In genomic region chrX:31213941-31214340, GRCh38 we compare ENCODE assay signal across 8 cellular contexts.
A peak's percentile ranks its signal among the peaks of the same experiment; 100 is the strongest.
DNase-seq lines count a peak whose midpoint lies in the region; ATAC-seq, FAIRE-seq and TF ChIP-seq lines count a peak whose summit lies in the region.

No MANE protein-coding gene starts in this region.

- no peaks in the 10 kb centered on the region for H3K4me1 Mint-ChIP-seq in CD8-positive, alpha-beta T cell (ENCODE audit: low read depth)
- peaks cover 4% of the 10 kb centered on the region for H3K4me1 Mint-ChIP-seq in T-helper 17 cell

- H2AFZ ChIP-seq in OCI-LY3 (ENCODE audit: low read depth, low read length): no peak overlapping the region

- peak; percentile 2 for DNase-seq in ACHN
- no peak for DNase-seq in GM18507 (ENCODE audit: extremely low spot score, insufficient read length, low read depth)
- DNase-seq in foreskin keratinocyte: no peak
- no peak for DNase-seq in NCI-H2107 (lab: John Stamatoyannopoulos, UW)
- no peak for DNase-seq in CD8-positive, alpha-beta T cell
- DNase-seq in NCI-H510A treated with DMSO at 0.1 percent for 48 hours (lab: John Stamatoyannopoulos, UW): no peak
- DNase-seq in T-helper 17 cell: no peak

- no peak overlapping the region for H3K4me3 Mint-ChIP-seq in CD8-positive, alpha-beta T cell
- no peak overlapping the region for H3K4me3 Mint-ChIP-seq in T-helper 17 cell

- H4K20me1 ChIP-seq in OCI-LY3 (ENCODE audit: insufficient read depth, low read length): peaks cover 23% of the 10 kb centered on the region; the same call in 1 of the 2 replicates

- H3K36me3 ChIP-seq in OCI-LY3 (replicated peaks; ENCODE audit: low read depth, low read length): peaks cover 15% of the 10 kb centered on the region
- H3K36me3 ChIP-seq in CD8-positive, alpha-beta T cell (ENCODE audit: insufficient read depth, low read length): no peaks in the 10 kb centered on the region

- H3K27me3 Mint-ChIP-seq in CD8-positive, alpha-beta T cell (ENCODE audit: low read depth): no peaks in the 10 kb centered on the region
- H3K27me3 Mint-ChIP-seq in T-helper 17 cell: no peaks in the 10 kb centered on the region

- H3K4me1 ChIP-seq in OCI-LY3 (ENCODE audit: low read length) (peaks cover 59% of the 10 kb centered on the region), foreskin keratinocyte (peaks cover 5% of the 10 kb centered on the region)
- H3K4me1 ChIP-seq in CD8-positive, alpha-beta T cell (ENCODE audit: insufficient read depth, low read length): no peaks in the 10 kb centered on the region

- no peaks in the 10 kb centered on the region for H3K9me3 ChIP-seq in OCI-LY3 (ENCODE audit: insufficient read depth, low read length)
- H3K9me3 ChIP-seq in CD8-positive, alpha-beta T cell (ENCODE audit: low read length): no peaks in the 10 kb centered on the region
- H3K9me3 ChIP-seq in T-helper 17 cell (ENCODE audit: control insufficient read depth, low read length, poor library complexity, severe bottlenecking): no peaks in the 10 kb centered on the region

- TF ChIP-seq CTCF in OCI-LY3 (IDR thresholded peaks at IDR 0.05; ENCODE audit: low read depth, low read length): peak; percentile 62
- TF ChIP-seq CTCF in foreskin keratinocyte (conservative IDR thresholded peaks at IDR 0.05): peak; percentile 56
- no peak for TF ChIP-seq CTCF in CD8-positive, alpha-beta T cell (IDR thresholded peaks at IDR 0.05)

- FAIRE-seq in GM18507 (lab: Jason Lieb, UNC): peak; percentile 77

- peaks cover 62% of the 10 kb centered on the region for H3K79me2 ChIP-seq in OCI-LY3 (ENCODE audit: low read length)

- H3K36me3 Mint-ChIP-seq in CD8-positive, alpha-beta T cell: no peaks in the 10 kb centered on the region
- H3K36me3 Mint-ChIP-seq in T-helper 17 cell (ENCODE audit: low read depth): no peaks in the 10 kb centered on the region

- peak overlapping the region; percentile 81 for H3K4me2 ChIP-seq in OCI-LY3 (ENCODE audit: low read length)

- in situ Hi-C loops in ACHN (cut with HindIII; ENCODE audit: low pct_ligation_motif_present, low pct_unique_long_range_greater_than_20kb, low sequenced_read_pairs): no loop called here

- H3K9me3 Mint-ChIP-seq in CD8-positive, alpha-beta T cell: no peaks in the 10 kb centered on the region

- CTCF ChIA-PET in CD8-positive, alpha-beta T cell (lab: Charles Lee): interaction anchor here (0.6 kb wide), 1 partner anchor 823 kb away, joined by 3 read pairs; no protein-coding TSS in a partner anchor

- no peak overlapping the region for H3K27ac Mint-ChIP-seq in CD8-positive, alpha-beta T cell
- no peak overlapping the region for H3K27ac Mint-ChIP-seq in T-helper 17 cell

- no peak overlapping the region for H3K4me3 ChIP-seq in OCI-LY3 (ENCODE audit: low read length)
- H3K4me3 ChIP-seq in CD8-positive, alpha-beta T cell (ENCODE audit: low read depth, low read length): no peak overlapping the region

- H3K27ac ChIP-seq in OCI-LY3 (ENCODE audit: low read length) (peak overlapping the region; percentile 25), foreskin keratinocyte (no peak overlapping the region)
- H3K27ac ChIP-seq in CD8-positive, alpha-beta T cell (ENCODE audit: low read depth, low read length): no peak overlapping the region

- H3K27me3 ChIP-seq in OCI-LY3 (ENCODE audit: low read depth, low read length): no peaks in the 10 kb centered on the region
- no peaks in the 10 kb centered on the region for H3K27me3 ChIP-seq in foreskin keratinocyte
- no peaks in the 10 kb centered on the region for H3K27me3 ChIP-seq in CD8-positive, alpha-beta T cell (ENCODE audit: insufficient read depth, low read length)

- peak overlapping the region; percentile 38; the same call in 1 of the 2 replicates for H3K9ac ChIP-seq in OCI-LY3 (ENCODE audit: low read length)

- POLR2A ChIA-PET in CD8-positive, alpha-beta T cell (lab: Charles Lee): no interaction called here

- intact Hi-C loops in CD8-positive, alpha-beta T cell (cut with DNase I, micrococcal nuclease): no loop called here

- ATAC-seq in foreskin keratinocyte (peak; percentile 52), T-helper 17 cell (no peak)
- no peak for ATAC-seq in CD8-positive, alpha-beta T cell
